9 cellular contexts compared by ENCODE assay signal in genomic region chr2:214611015-214611414, GRCh38.
"Had no signal": no experiment of that assay in that cellular context is flagged by ENCODE, and none has a peak within 500 bp of the region (broad histone marks: within the 10 kb centered on the region; RNA-seq: fewer than 3 reads in every experiment).

No MANE protein-coding gene starts in this region.

- H3K4me3 ChIP-seq: GM23338 had no signal

- H3K9ac ChIP-seq: KMS-11 had no signal

- FAIRE-seq: H1, H54, HTR-8/SVneo had no signal

- H3K36me3 Mint-ChIP-seq: IgD-negative memory B cell had no signal

- H3K9me3 Mint-ChIP-seq: GM23338, H9 had no signal

- H3K27ac ChIP-seq: KMS-11 had no signal

- ATAC-seq: GM23338 had no signal

- H3K27me3 Mint-ChIP-seq: IgD-negative memory B cell had no signal

- H3K4me3 Mint-ChIP-seq: GM23338, H9, IgD-negative memory B cell had no signal

- H3K27ac Mint-ChIP-seq: GM23338, H9, IgD-negative memory B cell had no signal

- DNase-seq: H9, HCEC 1CT, KBM-7 had no signal

- H3K4me1 Mint-ChIP-seq: IgD-negative memory B cell had no signal
